7 cellular contexts compared by ENCODE assay signal in the genomic region with DNA sequence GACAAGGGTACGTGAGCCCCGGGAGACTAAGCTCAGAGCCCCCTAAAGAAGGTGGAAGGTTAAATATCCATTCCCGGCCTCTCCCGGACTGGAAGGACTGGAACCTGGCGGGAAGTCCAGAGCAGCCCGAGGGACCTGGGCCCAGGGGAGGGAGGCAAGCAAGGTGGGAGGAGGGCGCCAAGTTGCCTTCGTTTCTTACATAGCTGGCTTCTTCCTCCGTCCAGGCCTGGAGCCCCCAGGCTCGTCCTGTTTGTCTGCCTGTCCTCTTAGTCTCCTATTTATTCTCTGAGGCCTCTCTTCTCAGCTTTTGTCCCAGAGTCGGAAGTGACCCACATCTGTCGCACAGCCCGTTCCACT. TPM values are rescaled to one million over a fixed set of nuclear protein-coding genes. Genes with fewer than 3 reads are reported as not detected.
DNase-seq lines count a peak whose midpoint lies in the region; ATAC-seq and TF ChIP-seq lines count a peak whose summit lies in the region.

No MANE protein-coding gene starts in this region.

- H4K8ac ChIP-seq in neuronal stem cell (ENCODE audit: low read depth, low read length), result peak overlapping the region; percentile 29

- H2BK120ac ChIP-seq in neuronal stem cell (ENCODE audit: low read depth, low read length), result peak overlapping the region; percentile 81

- H3K4ac ChIP-seq in neuronal stem cell (ENCODE audit: low read length), result no peak overlapping the region

- H3K9me2 ChIP-seq in GM23248 (ENCODE audit: insufficient read depth), result no peaks in the 10 kb centered on the region

- peaks cover 15% of the 10 kb centered on the region; the same call in 1 of the 2 replicates for H3K36me3 ChIP-seq in GM23248 (ENCODE audit: low read depth)
- H3K36me3 ChIP-seq in SJCRH30, result peaks cover 2% of the 10 kb centered on the region
- H3K36me3 ChIP-seq in endodermal cell (ENCODE audit: control insufficient read depth, insufficient read depth, low read length), result no peaks in the 10 kb centered on the region
- H3K36me3 ChIP-seq in neuronal stem cell (replicated peaks in 1 of 2; ENCODE audit: control insufficient read depth in 2 of 2, insufficient read depth in 2 of 2, low read length in 2 of 2), result peaks cover 16 to 17% of the 10 kb centered on the region in 2 donors

- H3F3A ChIP-seq in GM23248 (ENCODE audit: insufficient read depth), result peaks cover 12% of the 10 kb centered on the region

- H3K4me1 Mint-ChIP-seq in endodermal cell, result peaks cover 30% of the 10 kb centered on the region

- no peak for TF ChIP-seq CTCF in endodermal cell (conservative IDR thresholded peaks at IDR 0.05)

- H3K4me2 ChIP-seq in GM23248 (ENCODE audit: unreplicated experiment) (peak overlapping the region; percentile 90), neuronal stem cell (ENCODE audit: insufficient read depth, low read length, poor library complexity, severe bottlenecking) (peak overlapping the region; percentile 83)

- DNase-seq in GM23248, result no peak
- no peak for DNase-seq in SJCRH30
- DNase-seq in endodermal cell, result no peak
- DNase-seq in neuronal stem cell (ENCODE audit: low spot score), result no peak
- no peak for DNase-seq in NCI-H2081 (lab: John Stamatoyannopoulos, UW)
- no peak for DNase-seq in LoVo (ENCODE audit: low spot score)

- ATAC-seq in HG03460 (IDR thresholded peaks at IDR 0.05; ENCODE audit: unreplicated experiment), result no peak

- peak overlapping the region; percentile 64 for H2AK5ac ChIP-seq in neuronal stem cell (ENCODE audit: low read depth, low read length)

- no peak overlapping the region for H3K23ac ChIP-seq in neuronal stem cell (ENCODE audit: low read depth, low read length, poor library complexity)

- H2AFZ ChIP-seq in GM23248 (peak overlapping the region; percentile 75), neuronal stem cell (ENCODE audit: low read length) (peak overlapping the region; percentile 97)

- peaks cover 16% of the 10 kb centered on the region for H3K36me3 Mint-ChIP-seq in endodermal cell (ENCODE audit: low read depth)

- H3K27ac ChIP-seq in GM23248, result peak overlapping the region; percentile 70
- peak overlapping the region; percentile 67 for H3K27ac ChIP-seq in SJCRH30
- no peak overlapping the region for H3K27ac ChIP-seq in endodermal cell (ENCODE audit: low read depth, low read length)
- no peak overlapping the region for H3K27ac ChIP-seq in neuronal stem cell (replicated peaks; ENCODE audit: low read length)

- no peaks in the 10 kb centered on the region for H3K9me3 Mint-ChIP-seq in endodermal cell

- H3K18ac ChIP-seq in neuronal stem cell (ENCODE audit: low read length), result peak overlapping the region; percentile 95

- H3K9ac ChIP-seq in GM23248, result peak overlapping the region; percentile 91
- peak overlapping the region; percentile 78 for H3K9ac ChIP-seq in endodermal cell (ENCODE audit: extremely low read depth, low read length, poor library complexity, severe bottlenecking)
- H3K9ac ChIP-seq in neuronal stem cell (ENCODE audit: low read depth, low read length, poor library complexity), result peak overlapping the region; percentile 91

- H2BK12ac ChIP-seq in neuronal stem cell (ENCODE audit: low read length), result no peak overlapping the region

- H3K9me3 ChIP-seq in GM23248 (ENCODE audit: low read depth) (no peaks in the 10 kb centered on the region), SJCRH30 (replicated peaks) (no peaks in the 10 kb centered on the region), endodermal cell (ENCODE audit: control insufficient read depth, low read length) (no peaks in the 10 kb centered on the region), neuronal stem cell (replicated peaks in 1 of 2; ENCODE audit: control insufficient read depth in 2 of 2, insufficient read depth in 1 of 2, low read depth in 1 of 2, low read length in 2 of 2) (no peaks in the 10 kb centered on the region)

- no peaks in the 10 kb centered on the region for H4K20me1 ChIP-seq in GM23248 (ENCODE audit: insufficient read depth)

- H4K91ac ChIP-seq in neuronal stem cell (ENCODE audit: low read depth, low read length, poor library complexity), result no peak overlapping the region

- peak overlapping the region; percentile 93 for H3K27ac Mint-ChIP-seq in endodermal cell

- peak overlapping the region; percentile 79 for H2BK15ac ChIP-seq in neuronal stem cell (ENCODE audit: low read length)

- H3K14ac ChIP-seq in neuronal stem cell (ENCODE audit: low read length), result peak overlapping the region; percentile 64

- H3K27me3 ChIP-seq in GM23248 (replicated peaks; ENCODE audit: insufficient read depth), result no peaks in the 10 kb centered on the region
- no peaks in the 10 kb centered on the region for H3K27me3 ChIP-seq in SJCRH30
- H3K27me3 ChIP-seq in endodermal cell (ENCODE audit: control insufficient read depth, insufficient read depth, low read length, poor library complexity, severe bottlenecking), result no peaks in the 10 kb centered on the region
- H3K27me3 ChIP-seq in neuronal stem cell (ENCODE audit: control insufficient read depth in 3 of 3, insufficient read depth in 3 of 3, low read depth in 1 of 3, low read length in 3 of 3), result no peaks in the 10 kb centered on the region

- H3K4me3 ChIP-seq in GM23248, result peak overlapping the region; percentile 94
- peak overlapping the region; percentile 85 for H3K4me3 ChIP-seq in SJCRH30
- peak overlapping the region; percentile 87 for H3K4me3 ChIP-seq in endodermal cell (ENCODE audit: low read length)
- H3K4me3 ChIP-seq in neuronal stem cell (ENCODE audit: low read length in 2 of 2), result peak overlapping the region; percentile 73 to 92

- in situ Hi-C loops in GM23248 (cut with MboI), result no loop called here

- 2% methylated on average over 13 of the region's 13 CpGs for WGBS in GM23248 (ENCODE audit: low coverage in 1 of 2, low lambda C conversion rate in 2 of 2, missing lambda C conversion rate in 2 of 2), 2 experiments
- WGBS in endodermal cell (ENCODE audit: insufficient coverage in 1 of 2, insufficient read length in 1 of 2), 2 experiments, result 18 to 29% methylated on average over 2 to 13 of the region's 13 CpGs
- WGBS in neuronal stem cell (ENCODE audit: extremely low coverage in 2 of 2, insufficient read length in 2 of 2, insufficient replicate concordance in 1 of 2), 2 donors, result no CpG with 5 or more reads among the region's 13 CpGs

- H3K4me3 Mint-ChIP-seq in endodermal cell, result peak overlapping the region; percentile 90

- no peaks in the 10 kb centered on the region for H3K79me1 ChIP-seq in neuronal stem cell (ENCODE audit: low read depth, low read length)

- H3K27me3 Mint-ChIP-seq in endodermal cell (ENCODE audit: insufficient read depth), result peaks cover 13% of the 10 kb centered on the region

- H3K4me1 ChIP-seq in GM23248 (ENCODE audit: insufficient read depth) (peaks cover 10% of the 10 kb centered on the region), SJCRH30 (peaks cover 10% of the 10 kb centered on the region), endodermal cell (ENCODE audit: control insufficient read depth, insufficient read depth, low read length) (no peaks in the 10 kb centered on the region), neuronal stem cell (ENCODE audit: control insufficient read depth in 2 of 2, insufficient read depth in 1 of 2, low read depth in 1 of 2, low read length in 2 of 2) (peaks cover 14% of the 10 kb centered on the region in 2 donors)

- H2BK5ac ChIP-seq in neuronal stem cell (ENCODE audit: low read length), result peak overlapping the region; percentile 66

- peaks cover 30% of the 10 kb centered on the region for H3K79me2 ChIP-seq in GM23248 (ENCODE audit: insufficient read depth)

RNA-seq across cellular contexts. Expression of gene PCK2, which starts 0.7 kb away (rescaled TPM):
- total RNA-seq in GM23248 (2014; rRNA removed; shearing (Covaris generic)), result 70.3 and 84.3 TPM in 2 replicates
- 148 and 153 TPM in 2 replicates for polyA plus RNA-seq in GM23248 (2016; fragmentation: Nextera tagmentation; extraction: Ambion mirVana)
- total RNA-seq in SJCRH30 (2014; rRNA removed; shearing (Covaris generic)), result 14.9 and 16.2 TPM in 2 replicates
- 10 to 100 TPM; 37.7 to 42.8 TPM for total RNA-seq in endodermal cell
- polyA plus RNA-seq in endodermal cell (2013, experiment 1 of 2), result 26.6 TPM
- 16.0 TPM for polyA plus RNA-seq in endodermal cell (2013, experiment 2 of 2)
- polyA plus RNA-seq in neuronal stem cell (2013, experiment 1 of 2), result 15.2 TPM
- 15.1 TPM for polyA plus RNA-seq in neuronal stem cell (2013, experiment 2 of 2)

RNA-seq across cellular contexts. Expression of gene DCAF11, which starts 19.8 kb away (rescaled TPM):
- total RNA-seq in GM23248 (2014; rRNA removed; shearing (Covaris generic)), result 59.8 and 59.9 TPM in 2 replicates
- 29.1 and 33.6 TPM in 2 replicates for polyA plus RNA-seq in GM23248 (2016; fragmentation: Nextera tagmentation; extraction: Ambion mirVana)
- 75.2 and 82.0 TPM in 2 replicates for total RNA-seq in SJCRH30 (2014; rRNA removed; shearing (Covaris generic))
- 10 to 100 TPM; 71.1 to 72.2 TPM for total RNA-seq in endodermal cell
- 37.1 TPM for polyA plus RNA-seq in endodermal cell (2013, experiment 1 of 2)
- 39.6 TPM for polyA plus RNA-seq in endodermal cell (2013, experiment 2 of 2)
- 31.3 TPM for polyA plus RNA-seq in neuronal stem cell (2013, experiment 1 of 2)
- polyA plus RNA-seq in neuronal stem cell (2013, experiment 2 of 2), result 30.9 TPM

RNA-seq across cellular contexts. Expression of gene NRL, which starts 19.9 kb away (rescaled TPM):
- total RNA-seq in GM23248 (2014; rRNA removed; shearing (Covaris generic)), result 0.86 TPM in 1 of 2 replicates, not detected in the other
- 0.48 and 0.56 TPM in 2 replicates for polyA plus RNA-seq in GM23248 (2016; fragmentation: Nextera tagmentation; extraction: Ambion mirVana)
- 3.5 and 4.4 TPM in 2 replicates for total RNA-seq in SJCRH30 (2014; rRNA removed; shearing (Covaris generic))
- total RNA-seq in endodermal cell, result 1 to 10 TPM; 1.9 TPM
- 1.0 TPM for polyA plus RNA-seq in endodermal cell (2013, experiment 1 of 2)
- polyA plus RNA-seq in endodermal cell (2013, experiment 2 of 2), result 0.41 TPM
- polyA plus RNA-seq in neuronal stem cell (2013, experiment 1 of 2), result 1.2 TPM
- 0.97 TPM for polyA plus RNA-seq in neuronal stem cell (2013, experiment 2 of 2)

RNA-seq across cellular contexts. Expression of gene CPNE6, which starts 23.5 kb away (rescaled TPM):
- total RNA-seq in GM23248 (2014; rRNA removed; shearing (Covaris generic)), result not detected in 2 replicates
- not detected in 2 replicates for polyA plus RNA-seq in GM23248 (2016; fragmentation: Nextera tagmentation; extraction: Ambion mirVana)
- not detected in 2 replicates for total RNA-seq in SJCRH30 (2014; rRNA removed; shearing (Covaris generic))
- not detected for total RNA-seq in endodermal cell
- not detected for polyA plus RNA-seq in endodermal cell (2013, experiment 1 of 2)
- polyA plus RNA-seq in endodermal cell (2013, experiment 2 of 2), result not detected
- not detected for polyA plus RNA-seq in neuronal stem cell (2013, experiment 1 of 2)
- polyA plus RNA-seq in neuronal stem cell (2013, experiment 2 of 2), result not detected

RNA-seq across cellular contexts. Expression of gene FITM1, which starts 35.6 kb away (rescaled TPM):
- not detected in 2 replicates for total RNA-seq in GM23248 (2014; rRNA removed; shearing (Covaris generic))
- not detected in 2 replicates for polyA plus RNA-seq in GM23248 (2016; fragmentation: Nextera tagmentation; extraction: Ambion mirVana)
- total RNA-seq in SJCRH30 (2014; rRNA removed; shearing (Covaris generic)), result 137 and 161 TPM in 2 replicates
- 1 to 10 TPM in 1 of 2 donors, not detected in 1; 1.1 TPM for total RNA-seq in endodermal cell
- polyA plus RNA-seq in endodermal cell (2013, experiment 1 of 2), result 0.32 TPM
- not detected for polyA plus RNA-seq in endodermal cell (2013, experiment 2 of 2)
- polyA plus RNA-seq in neuronal stem cell (2013, experiment 1 of 2), result 0.33 TPM
- polyA plus RNA-seq in neuronal stem cell (2013, experiment 2 of 2), result 0.18 TPM

Comparison
In these comparisons a context has a peak if more than half of its experiments do, and no peak if none do; other contexts are left out.
1. H3K27ac ChIP-seq: peak in GM23248 (single experiment) and SJCRH30 (single experiment); none in endodermal cell (single experiment) and neuronal stem cell (single experiment).
2. Peak in every context shown above with its lines, with median percentiles within 50 percentile points of each other: H3K4me3 ChIP-seq and H3K9ac ChIP-seq.